ENCODE assay signal across 17 cellular contexts in the genomic region with DNA sequence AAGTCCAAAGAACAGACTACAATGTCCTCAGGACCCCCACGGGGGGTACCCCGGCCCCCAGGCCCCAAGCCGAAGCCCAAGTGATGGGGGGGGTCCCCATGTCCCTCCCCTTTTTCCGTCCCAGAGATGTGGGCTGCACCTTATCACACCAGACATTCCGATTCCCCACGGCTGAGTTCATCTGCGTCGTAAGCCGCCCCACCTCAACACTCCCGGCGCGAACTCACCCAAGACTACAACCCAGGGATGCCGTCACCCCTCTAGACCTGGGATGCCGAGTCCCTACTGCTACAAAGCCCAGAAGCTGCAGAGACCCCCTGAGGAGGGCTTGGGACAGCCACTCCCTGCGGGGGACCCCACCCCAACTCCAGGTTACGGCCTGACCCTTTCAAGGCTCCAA. TPM values are rescaled to one million over a fixed set of nuclear protein-coding genes. Genes with fewer than 3 reads are reported as not detected.
DNase-seq lines count a peak whose midpoint lies in the region; ATAC-seq, FAIRE-seq and TF ChIP-seq lines count a peak whose summit lies in the region.
"Had no signal": no experiment of that assay in that cellular context is flagged by ENCODE, and none has a peak within 500 bp of the region (broad histone marks: within the 10 kb centered on the region; RNA-seq: fewer than 3 reads in every experiment).

No MANE protein-coding gene starts in this region.

- no peaks in the 10 kb centered on the region; the same call in 1 of the 2 replicates for H3K36me3 ChIP-seq in GM23338 (ENCODE audit: insufficient read depth)
- H3K36me3 ChIP-seq in lower lobe of right lung, result peaks cover 34% of the 10 kb centered on the region
- H3K36me3 ChIP-seq in spleen, result peaks cover 0 to 95% (median 16%) of the 10 kb centered on the region in 6 donors

- H3K4me2 ChIP-seq in GM23338, result no peak overlapping the region

- H3K27ac ChIP-seq in GM23338 (ENCODE audit: low read depth) (no peak overlapping the region), lower lobe of right lung (peak overlapping the region; percentile 77), spleen (no peak overlapping the region)

- H3K9me3 ChIP-seq in lower lobe of right lung (no peaks in the 10 kb centered on the region), spleen (no peaks in the 10 kb centered on the region)

- H3K27me3 Mint-ChIP-seq in GM23338 (ENCODE audit: insufficient read depth, low read depth, poor library complexity) (peaks cover 7% of the 10 kb centered on the region), chondrocyte (ENCODE audit: low read depth) (no peaks in the 10 kb centered on the region)
- H3K27me3 Mint-ChIP-seq: CD8-positive, alpha-beta memory T cell; naive B cell; stimulated activated naive CD8-positive, alpha-beta T cell treated with anti-CD3 and anti-CD28 coated beads, Interleukin-15, Interleukin-2, amounts not matched to agents 100 ng/mL and 50 ng/mL, for 24 hours had no signal

- TF ChIP-seq POLR2A in spleen (IDR thresholded peaks at IDR 0.05) (no peak), GM12892 (IDR thresholded peaks at IDR 0.05; ENCODE audit: low read depth, low read length) (no peak)

- H3K4me3 ChIP-seq in GM23338 (no peak overlapping the region), lower lobe of right lung (no peak overlapping the region), spleen (no peak overlapping the region)

- H2AFZ ChIP-seq in GM23338, result no peak overlapping the region

- WGBS in spleen, 5 donors, result 89 to 94% (median 90%) methylated on average over 15 to 16 of the region's 16 CpGs

- DNase-seq in GM23338 (ENCODE audit: low spot score), result no peak
- DNase-seq in chondrocyte (ENCODE audit: low spot score), result peak; percentile 62
- DNase-seq in lower lobe of right lung, result peak; percentile 43
- DNase-seq in spleen, result peak; percentile 46
- DNase-seq in mucosa of gallbladder (ENCODE audit: low spot score), result no peak
- no peak for DNase-seq in GM12892 (ENCODE audit: insufficient read length)
- DNase-seq in NCI-H2029 treated with DMSO at 0.1 percent for 48 hours (lab: John Stamatoyannopoulos, UW), result no peak
- DNase-seq: activated CD8-positive, alpha-beta T cell treated with anti-CD3 and anti-CD28 coated beads, Interleukin-2, amount 10 ng/mL, durations not matched to agents 7 days and 5 days; activated T-cell treated with anti-CD3 and anti-CD28 coated beads, Interleukin-2, amount 50 U/mL, for 48 hours; hypothalamus; kidney glomerular epithelial cell; naive B cell; T-cell had no signal

- no peak for TF ChIP-seq CTCF in GM23338 (conservative IDR thresholded peaks at IDR 0.05; ENCODE audit: low read depth in 2 of 2)
- TF ChIP-seq CTCF in chondrocyte (IDR thresholded peaks at IDR 0.05), result no peak
- TF ChIP-seq CTCF in lower lobe of right lung (IDR thresholded peaks at IDR 0.05), result no peak
- no peak for TF ChIP-seq CTCF in spleen (IDR thresholded peaks at IDR 0.05 in 8 of 11, conservative IDR thresholded peaks at IDR 0.05 in 3 of 11)

- H4K20me1 ChIP-seq in GM23338 (replicated peaks; ENCODE audit: insufficient read depth), result no peaks in the 10 kb centered on the region; the same call in 1 of the 2 replicates

- H3K27ac Mint-ChIP-seq in GM23338 (peak overlapping the region; percentile 95), chondrocyte (ENCODE audit: unreplicated experiment) (peak overlapping the region; percentile 74)
- H3K27ac Mint-ChIP-seq: activated CD8-positive, alpha-beta T cell treated with anti-CD3 and anti-CD28 coated beads, Interleukin-2, amount 10 ng/mL, durations not matched to agents 7 days and 5 days; CD8-positive, alpha-beta memory T cell; stimulated activated naive CD8-positive, alpha-beta T cell treated with anti-CD3 and anti-CD28 coated beads, Interleukin-15, Interleukin-2, amounts not matched to agents 100 ng/mL and 50 ng/mL, for 24 hours; T-cell had no signal

- H3K4me1 ChIP-seq in GM23338 (ENCODE audit: insufficient read depth) (no peaks in the 10 kb centered on the region), lower lobe of right lung (peaks cover 22% of the 10 kb centered on the region), spleen (no peaks in the 10 kb centered on the region)

- H3K4me3 Mint-ChIP-seq in GM23338, result no peak overlapping the region
- no peak overlapping the region for H3K4me3 Mint-ChIP-seq in chondrocyte (ENCODE audit: unreplicated experiment)
- H3K4me3 Mint-ChIP-seq: activated CD8-positive, alpha-beta T cell treated with anti-CD3 and anti-CD28 coated beads, Interleukin-2, amount 10 ng/mL, durations not matched to agents 7 days and 5 days; CD8-positive, alpha-beta memory T cell; central memory CD8-positive, alpha-beta T cell; stimulated activated naive CD8-positive, alpha-beta T cell treated with anti-CD3 and anti-CD28 coated beads, Interleukin-15, Interleukin-2, amounts not matched to agents 100 ng/mL and 50 ng/mL, for 24 hours; T-cell had no signal

- H3F3A ChIP-seq in GM23338 (replicated peaks; ENCODE audit: low read depth), result no peaks in the 10 kb centered on the region

- intact Hi-C loops in lower lobe of right lung (cut with DNase I), result no loop called here
- intact Hi-C loops in spleen (cut with DNase I; ENCODE audit: low total_unique reads), result no loop called here

- H3K27me3 ChIP-seq in GM23338 (ENCODE audit: insufficient read depth), result no peaks in the 10 kb centered on the region
- no peaks in the 10 kb centered on the region for H3K27me3 ChIP-seq in lower lobe of right lung (ENCODE audit: low read depth)
- H3K27me3 ChIP-seq in spleen (replicated peaks in 1 of 7), result no peaks in the 10 kb centered on the region

- H3K79me2 ChIP-seq in GM23338 (replicated peaks; ENCODE audit: insufficient read depth), result no peaks in the 10 kb centered on the region; the same call in 1 of the 2 replicates

- H3K9me3 Mint-ChIP-seq in GM23338 (no peaks in the 10 kb centered on the region), chondrocyte (ENCODE audit: low read depth) (no peaks in the 10 kb centered on the region)
- H3K9me3 Mint-ChIP-seq: CD8-positive, alpha-beta memory T cell; central memory CD8-positive, alpha-beta T cell; naive B cell; stimulated activated naive CD8-positive, alpha-beta T cell treated with anti-CD3 and anti-CD28 coated beads, Interleukin-15, Interleukin-2, amounts not matched to agents 100 ng/mL and 50 ng/mL, for 24 hours; T-cell had no signal

- H3K4me1 Mint-ChIP-seq in GM23338 (peaks cover 8% of the 10 kb centered on the region; the same call in 2 of the 3 replicates), chondrocyte (ENCODE audit: low read depth) (peaks cover 17% of the 10 kb centered on the region)
- H3K4me1 Mint-ChIP-seq: CD8-positive, alpha-beta memory T cell; central memory CD8-positive, alpha-beta T cell; T-cell had no signal

- H3K36me3 Mint-ChIP-seq in GM23338 (ENCODE audit: low read depth) (peaks cover 64% of the 10 kb centered on the region), chondrocyte (ENCODE audit: low read depth) (peaks cover 14% of the 10 kb centered on the region)
- H3K36me3 Mint-ChIP-seq: CD8-positive, alpha-beta memory T cell; naive B cell; T-cell had no signal

- H3K9me2 ChIP-seq in GM23338 (ENCODE audit: insufficient read depth), result no peaks in the 10 kb centered on the region

- no peak for FAIRE-seq in GM12892 (lab: Jason Lieb, UNC)

- ATAC-seq in GM23338 (no peak), lower lobe of right lung (peak in 1 of 2 donors; percentile 38), GM19467 (IDR thresholded peaks at IDR 0.05; ENCODE audit: unreplicated experiment) (no peak)
- ATAC-seq: activated CD8-positive, alpha-beta T cell treated with anti-CD3 and anti-CD28 coated beads, Interleukin-2, amount 10 ng/mL, durations not matched to agents 7 days and 5 days; T-cell had no signal

TF ChIP-seq in GM23338, 12 proteins besides CTCF, POLR2A, EP300 and RAD21 (continues in another document):
- TF ChIP-seq EZH2 (IDR thresholded peaks at IDR 0.05; ENCODE audit: low read depth, unreplicated experiment), result no peak
- TF ChIP-seq CREB1 (CRISPR knock-in tag; IDR thresholded peaks at IDR 0.05; ENCODE audit: low read depth), result no peak
- no peak for TF ChIP-seq STAT1 (IDR thresholded peaks at IDR 0.05; ENCODE audit: unreplicated experiment)
- TF ChIP-seq, protein P1, sequence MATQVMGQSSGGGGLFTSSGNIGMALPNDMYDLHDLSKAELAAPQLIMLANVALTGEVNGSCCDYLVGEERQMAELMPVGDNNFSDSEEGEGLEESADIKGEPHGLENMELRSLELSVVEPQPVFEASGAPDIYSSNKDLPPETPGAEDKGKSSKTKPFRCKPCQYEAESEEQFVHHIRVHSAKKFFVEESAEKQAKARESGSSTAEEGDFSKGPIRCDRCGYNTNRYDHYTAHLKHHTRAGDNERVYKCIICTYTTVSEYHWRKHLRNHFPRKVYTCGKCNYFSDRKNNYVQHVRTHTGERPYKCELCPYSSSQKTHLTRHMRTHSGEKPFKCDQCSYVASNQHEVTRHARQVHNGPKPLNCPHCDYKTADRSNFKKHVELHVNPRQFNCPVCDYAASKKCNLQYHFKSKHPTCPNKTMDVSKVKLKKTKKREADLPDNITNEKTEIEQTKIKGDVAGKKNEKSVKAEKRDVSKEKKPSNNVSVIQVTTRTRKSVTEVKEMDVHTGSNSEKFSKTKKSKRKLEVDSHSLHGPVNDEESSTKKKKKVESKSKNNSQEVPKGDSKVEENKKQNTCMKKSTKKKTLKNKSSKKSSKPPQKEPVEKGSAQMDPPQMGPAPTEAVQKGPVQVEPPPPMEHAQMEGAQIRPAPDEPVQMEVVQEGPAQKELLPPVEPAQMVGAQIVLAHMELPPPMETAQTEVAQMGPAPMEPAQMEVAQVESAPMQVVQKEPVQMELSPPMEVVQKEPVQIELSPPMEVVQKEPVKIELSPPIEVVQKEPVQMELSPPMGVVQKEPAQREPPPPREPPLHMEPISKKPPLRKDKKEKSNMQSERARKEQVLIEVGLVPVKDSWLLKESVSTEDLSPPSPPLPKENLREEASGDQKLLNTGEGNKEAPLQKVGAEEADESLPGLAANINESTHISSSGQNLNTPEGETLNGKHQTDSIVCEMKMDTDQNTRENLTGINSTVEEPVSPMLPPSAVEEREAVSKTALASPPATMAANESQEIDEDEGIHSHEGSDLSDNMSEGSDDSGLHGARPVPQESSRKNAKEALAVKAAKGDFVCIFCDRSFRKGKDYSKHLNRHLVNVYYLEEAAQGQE (IDR thresholded peaks at IDR 0.05; ENCODE audit: unreplicated experiment), result no peak
- TF ChIP-seq ZNF114 (CRISPR knock-in tag; IDR thresholded peaks at IDR 0.05), result no peak
- no peak for TF ChIP-seq ZNF331 (CRISPR knock-in tag; IDR thresholded peaks at IDR 0.05; ENCODE audit: low read depth)
- no peak for TF ChIP-seq JUNB (IDR thresholded peaks at IDR 0.05; ENCODE audit: unreplicated experiment)

RNA-seq across cellular contexts. Expression of a gene that starts 14.5 kb away (rescaled TPM):
- total RNA-seq in GM23338 (2014; rRNA removed; shearing (Covaris generic)), result 32.2 and 43.1 TPM in 2 replicates
- polyA plus RNA-seq in GM23338 (2016; fragmentation: Nextera tagmentation; extraction: Ambion mirVana), result 35.6 and 39.5 TPM in 2 replicates
- total RNA-seq in chondrocyte, result 38.1 to 72.5 TPM (median 70.6 TPM) in 3 replicates
- 27.1 TPM for total RNA-seq in lower lobe of right lung
- 10 to 100 TPM; 16.1 to 49.5 (median 24.5) TPM for total RNA-seq in spleen
- polyA plus RNA-seq in spleen, result 10 to 100 TPM in 1 of 3 donors, 1 to 10 TPM in 2; 6.1 to 16.8 (median 9.9) TPM
- 51.2 TPM for total RNA-seq in mucosa of gallbladder
- polyA plus RNA-seq in GM12892 (2012; ENCODE audit: missing spikeins), result 3.2 TPM

Comparison
In these comparisons a context has a peak if more than half of its experiments do, and no peak if none do; other contexts are left out.
1. DNase-seq: peak in chondrocyte (single experiment), lower lobe of right lung (single experiment) and spleen (single experiment); none in GM23338 (single experiment), mucosa of gallbladder (single experiment), GM12892 (single experiment) and NCI-H2029 treated with DMSO at 0.1 percent for 48 hours (single experiment).